ENCODE assay signal across 20 cellular contexts in genomic region chr22:29165336-29166060, GRCh38. TPM values are rescaled to one million over a fixed set of nuclear protein-coding genes. Genes with fewer than 3 reads are reported as not detected.
"Had no signal": no experiment of that assay in that cellular context is flagged by ENCODE, and none has a peak within 500 bp of the region (broad histone marks: within the 10 kb centered on the region; RNA-seq: fewer than 3 reads in every experiment).

No MANE protein-coding gene starts in this region.

- H3K4me1 ChIP-seq: gastrocnemius medialis, left ventricle myocardium inferior, psoas muscle, stomach had no signal

- H3K27ac ChIP-seq: gastrocnemius medialis, left ventricle myocardium inferior, psoas muscle, skin epidermis, stomach had no signal

- H3K4me3 Mint-ChIP-seq: activated CD4-positive, alpha-beta memory T cell treated with anti-CD3 and anti-CD28 coated beads for 36 hours; activated CD4-positive, alpha-beta T cell treated with anti-CD3 and anti-CD28 coated beads for 36 hours; activated CD8-positive, alpha-beta memory T cell treated with anti-CD3 and anti-CD28 coated beads, Interleukin-2, amount 10 ng/mL, durations not matched to agents 7 days and 5 days; activated naive CD8-positive, alpha-beta T cell treated with anti-CD3 and anti-CD28 coated beads for 36 hours; type B pancreatic cell; WTC11 had no signal

- H3K27me3 Mint-ChIP-seq: type B pancreatic cell had no signal

- H3K4me1 Mint-ChIP-seq: WTC11 had no signal

- DNase-seq: activated CD4-positive, alpha-beta memory T cell treated with anti-CD3 and anti-CD28 coated beads for 36 hours; activated CD4-positive, alpha-beta T cell treated with anti-CD3 and anti-CD28 coated beads for 36 hours; activated CD8-positive, alpha-beta memory T cell treated with anti-CD3 and anti-CD28 coated beads, Interleukin-2, amount 10 ng/mL, durations not matched to agents 7 days and 5 days; activated naive CD4-positive, alpha-beta T cell; activated naive CD8-positive, alpha-beta T cell treated with anti-CD3 and anti-CD28 coated beads for 36 hours; amniotic stem cell; gastrocnemius medialis; left ventricle myocardium inferior; mammary epithelial cell; midbrain; psoas muscle; right cardiac atrium; stimulated activated CD4-positive, alpha-beta T cell treated with anti-CD3 and anti-CD28 coated beads, Interleukin-15, amount 100 ng/mL, for 24 hours; stimulated activated CD4-positive, alpha-beta T cell treated with anti-CD3 and anti-CD28 coated beads, Interleukin-4, amount 100 ng/mL, for 1 hour; stomach; SW 1271 had no signal

- H3K36me3 Mint-ChIP-seq: activated CD4-positive, alpha-beta memory T cell treated with anti-CD3 and anti-CD28 coated beads for 36 hours; activated CD8-positive, alpha-beta memory T cell treated with anti-CD3 and anti-CD28 coated beads, Interleukin-2, amount 10 ng/mL, durations not matched to agents 7 days and 5 days; activated naive CD8-positive, alpha-beta T cell treated with anti-CD3 and anti-CD28 coated beads for 36 hours; type B pancreatic cell; WTC11 had no signal

- H3K27me3 ChIP-seq: gastrocnemius medialis, stomach had no signal

- H3K27ac Mint-ChIP-seq: activated CD4-positive, alpha-beta memory T cell treated with anti-CD3 and anti-CD28 coated beads for 36 hours; activated CD4-positive, alpha-beta T cell treated with anti-CD3 and anti-CD28 coated beads for 36 hours; T-helper 2 cell treated with Interferon-gamma antibody and Interleukin-4, amounts not matched to agents 5 μg/mL and 100 μg/mL, for 36 hours; type B pancreatic cell; WTC11 had no signal

- H3K4me3 ChIP-seq: gastrocnemius medialis, left ventricle myocardium inferior, psoas muscle, skin epidermis, stomach had no signal

- H3K9me3 Mint-ChIP-seq: activated CD4-positive, alpha-beta memory T cell treated with anti-CD3 and anti-CD28 coated beads for 36 hours; T-helper 2 cell treated with Interferon-gamma antibody and Interleukin-4, amounts not matched to agents 5 μg/mL and 100 μg/mL, for 36 hours; type B pancreatic cell; WTC11 had no signal

- ATAC-seq: activated CD4-positive, alpha-beta T cell treated with anti-CD3 and anti-CD28 coated beads for 36 hours; activated CD8-positive, alpha-beta memory T cell treated with anti-CD3 and anti-CD28 coated beads, Interleukin-2, amount 10 ng/mL, durations not matched to agents 7 days and 5 days; gastrocnemius medialis; psoas muscle; right cardiac atrium; WTC11 had no signal

RNA-seq across cellular contexts. Expression of gene EMID1, which starts 40.2 kb away (rescaled TPM):
- total RNA-seq: activated CD4-positive, alpha-beta memory T cell treated with anti-CD3 and anti-CD28 coated beads for 36 hours; activated CD4-positive, alpha-beta T cell treated with anti-CD3 and anti-CD28 coated beads for 36 hours; activated naive CD8-positive, alpha-beta T cell treated with anti-CD3 and anti-CD28 coated beads for 36 hours had no signal
- polyA plus RNA-seq: mammary epithelial cell had no signal
